Comparison of ENCODE assay signal across 8 cellular contexts in the genomic region with DNA sequence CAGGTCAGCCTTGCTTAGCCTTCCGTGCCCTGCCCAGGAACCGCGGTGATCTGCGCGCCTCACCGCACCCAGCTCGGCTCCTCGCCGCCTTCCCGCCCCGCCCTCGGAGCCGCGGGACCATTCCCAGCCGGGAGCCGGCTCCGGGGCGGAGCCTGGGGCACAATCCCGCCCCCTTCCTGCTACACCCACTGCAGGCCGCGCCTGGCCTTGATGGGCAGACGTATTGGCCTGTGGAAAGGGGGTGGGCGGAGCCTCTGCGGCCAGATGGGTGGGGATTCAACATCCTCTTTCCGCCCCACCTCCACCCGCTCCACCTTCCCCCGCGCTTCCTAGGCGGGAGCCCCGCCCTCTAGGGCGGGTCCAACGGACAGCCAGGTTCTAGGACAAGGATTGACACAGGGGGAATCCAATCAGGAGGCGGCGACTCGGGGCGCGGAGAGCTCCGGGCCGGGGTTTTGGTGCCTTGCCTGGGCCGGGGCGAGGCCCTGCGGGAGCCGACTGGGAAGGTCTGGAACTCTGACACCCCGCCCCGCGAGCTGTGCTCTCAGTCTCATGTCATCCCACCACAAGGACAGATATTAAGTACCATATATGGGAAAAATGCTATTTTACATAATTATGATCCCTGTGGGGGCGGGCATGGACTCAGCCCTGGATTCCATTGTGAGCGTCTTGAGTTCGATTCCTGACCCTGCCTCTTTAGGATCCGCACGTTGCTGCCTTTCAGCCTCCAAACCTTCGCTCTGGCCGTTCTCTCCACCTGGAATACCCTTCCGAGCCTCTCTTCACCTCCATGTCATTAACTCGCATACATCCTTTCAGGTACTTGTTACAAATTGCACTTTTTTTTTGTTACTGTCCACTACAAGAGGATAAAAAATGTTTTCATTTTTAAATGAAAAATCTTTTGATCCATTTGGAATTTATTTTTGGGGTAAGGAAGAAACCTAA. TPM values are rescaled to one million over a fixed set of nuclear protein-coding genes. Genes with fewer than 3 reads are reported as not detected.
DNase-seq lines count a peak whose midpoint lies in the region; ATAC-seq, FAIRE-seq and TF ChIP-seq lines count a peak whose summit lies in the region.

A gene (minus strand): TSS at position 54 of the 951 bp plus-strand sequence. CDS start 38,731 bp downstream, outside the sequence.

- H3K9me3 ChIP-seq in iPS-20b (ENCODE audit: insufficient read depth, low read depth, low read length), result no peaks in the 10 kb centered on the region

- H3K27ac ChIP-seq in iPS-20b (ENCODE audit: low read length) (no peak within 1 kb of the TSS), skin epidermis (peak within 1 kb of the TSS; percentile 92 to 99 (median 97))

- peak; percentile 97 for DNase-seq in ACHN
- peak; percentile 93 for DNase-seq in NCI-H2227 treated with DMSO at 0.1 percent for 48 hours (lab: John Stamatoyannopoulos, UW)
- DNase-seq in bronchial epithelial cell (ENCODE audit: low read depth), result peak; percentile 98

- H3K4me1 ChIP-seq in iPS-20b (ENCODE audit: insufficient read depth, low read length), result peaks cover 6% of the 10 kb centered on the region; the same call in 1 of the 2 replicates

- H3K36me3 ChIP-seq in bronchial epithelial cell (ENCODE audit: control insufficient read depth, insufficient read depth, low read length) (peaks cover 16% of the 10 kb centered on the region), iPS-20b (ENCODE audit: insufficient read depth, low read depth, low read length) (peaks cover 3% of the 10 kb centered on the region)

- FAIRE-seq in bronchial epithelial cell (lab: Jason Lieb, UNC), result peak; percentile 40

- TF ChIP-seq CTCF in WI38 (IDR thresholded peaks at IDR 0.05; ENCODE audit: low read depth, low read length), result no peak
- TF ChIP-seq CTCF in bronchial epithelial cell (IDR thresholded peaks at IDR 0.05; ENCODE audit: insufficient read depth, low read length, severe bottlenecking), result no peak

- ATAC-seq in GM18873 (IDR thresholded peaks at IDR 0.05; ENCODE audit: low FRiP score, unreplicated experiment), result peak; percentile 73
- peak; percentile 66 for ATAC-seq in HG03139 (IDR thresholded peaks at IDR 0.05; ENCODE audit: unreplicated experiment)

- in situ Hi-C loops in ACHN (cut with HindIII; ENCODE audit: low pct_ligation_motif_present, low pct_unique_long_range_greater_than_20kb, low sequenced_read_pairs), result no loop called here

- H3K27me3 ChIP-seq in bronchial epithelial cell (ENCODE audit: control insufficient read depth, insufficient read depth, low read length) (no peaks in the 10 kb centered on the region), iPS-20b (ENCODE audit: insufficient read depth, low read length) (no peaks in the 10 kb centered on the region)

- H3K9ac ChIP-seq in iPS-20b (ENCODE audit: low read depth, low read length), result peak within 1 kb of the TSS; percentile 83; the same call in 1 of the 2 replicates

- peak within 1 kb of the TSS; percentile 98 for H3K4me3 ChIP-seq in WI38 (ENCODE audit: low read depth, low read length)
- peak within 1 kb of the TSS; percentile 90 for H3K4me3 ChIP-seq in bronchial epithelial cell (ENCODE audit: low read depth, low read length)
- H3K4me3 ChIP-seq in iPS-20b (ENCODE audit: low read length), result peak within 1 kb of the TSS; percentile 70
- H3K4me3 ChIP-seq in skin epidermis, result peak within 1 kb of the TSS; percentile 78 to 95 (median 87)

RNA-seq across cellular contexts. Expression of the gene that starts here (rescaled TPM):
- 378 and 611 TPM in 2 replicates for total RNA-seq in bronchial epithelial cell
